In the genomic region with DNA sequence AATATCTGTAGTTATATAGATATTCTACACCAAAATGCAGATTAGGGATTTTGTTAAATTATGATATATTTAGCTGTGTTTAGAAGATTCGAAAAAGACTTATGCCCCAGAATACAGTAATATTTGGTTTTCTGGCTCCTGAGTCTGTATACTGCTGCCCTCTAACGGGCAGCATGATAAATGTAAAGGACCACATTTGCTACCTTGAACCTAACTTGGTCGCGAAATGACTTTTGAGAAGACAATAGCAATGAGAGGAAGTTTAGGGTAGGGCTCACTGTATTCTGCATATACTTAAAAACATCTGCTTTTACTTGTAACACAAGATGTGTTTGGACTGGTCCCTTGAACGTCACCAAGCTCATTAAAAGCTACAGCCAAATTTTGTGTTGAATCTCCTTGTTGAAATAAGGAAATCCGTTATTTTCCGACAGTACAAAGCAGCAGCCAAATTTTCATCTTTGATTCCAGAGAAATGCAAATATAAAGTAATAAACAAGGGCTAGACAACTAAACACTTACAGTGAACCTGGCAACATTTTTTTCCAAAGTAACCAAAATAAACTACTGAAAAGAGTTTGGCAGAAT, we compare ENCODE assay signal across 8 cellular contexts.
DNase-seq lines count a peak whose midpoint lies in the region; ATAC-seq, FAIRE-seq and TF ChIP-seq lines count a peak whose summit lies in the region.

No MANE protein-coding gene starts in this region.

- intact Hi-C loops in pancreas (cut with DNase I) = loop anchor here in 2 of 3 donors (5.0 to 10.0 kb wide), 2 partner anchors 216 to 762 kb away; no protein-coding TSS in a partner anchor

- H3K9me3 ChIP-seq in Loucy (ENCODE audit: insufficient read depth, low read depth, low read length) (no peaks in the 10 kb centered on the region), WERI-Rb-1 (ENCODE audit: severe bottlenecking) (no peaks in the 10 kb centered on the region), pancreas (no peaks in the 10 kb centered on the region)

- peaks cover 6% of the 10 kb centered on the region for H3K4me1 ChIP-seq in Loucy (ENCODE audit: insufficient read depth, low read length, poor library complexity, severe bottlenecking)
- H3K4me1 ChIP-seq in pancreas = no peaks in the 10 kb centered on the region

- H3K79me2 ChIP-seq in Loucy (ENCODE audit: insufficient read depth, low read length) = no peaks in the 10 kb centered on the region

- H4K20me1 ChIP-seq in Loucy (ENCODE audit: insufficient read depth, low read length, poor library complexity, severe bottlenecking) = no peaks in the 10 kb centered on the region

- no peak overlapping the region for H2AFZ ChIP-seq in Loucy (ENCODE audit: low read length)

- H3K27ac ChIP-seq in WERI-Rb-1 = no peak overlapping the region
- H3K27ac ChIP-seq in pancreas = no peak overlapping the region

- TF ChIP-seq CTCF in GM12874 (IDR thresholded peaks at IDR 0.05; ENCODE audit: insufficient read depth, low read depth, low read length) (peak; percentile 52; the same call in 1 of the 2 replicates), Loucy (conservative IDR thresholded peaks at IDR 0.05; ENCODE audit: low read length) (peak; percentile 90), WERI-Rb-1 (IDR thresholded peaks at IDR 0.05; ENCODE audit: low read depth, low read length) (peak; percentile 41), fibroblast of villous mesenchyme (IDR thresholded peaks at IDR 0.05; ENCODE audit: insufficient read depth, low read depth, low read length) (peak; percentile 77), pancreas (IDR thresholded peaks at IDR 0.05) (peak; percentile 17 to 46 (median 42))

- ATAC-seq in pancreas (peak in 3 of 4 donors; percentile 85 to 88 (median 87)), GM21423 (IDR thresholded peaks at IDR 0.05; ENCODE audit: unreplicated experiment) (no peak)

- H3K4me2 ChIP-seq in Loucy (ENCODE audit: low read depth, low read length, poor library complexity, severe bottlenecking) = no peak overlapping the region

- DNase-seq in AG20443 (ENCODE audit: low spot score) (peak; percentile 73), WERI-Rb-1 (no peak), fibroblast of villous mesenchyme (ENCODE audit: low read depth) (peak; percentile 70), pancreas (peak in 2 of 6 donors; percentile 6 to 32), SKM-1 treated with dmso at 0.1 percent for 144 hours (lab: John Stamatoyannopoulos, UW; ENCODE audit: unreplicated experiment) (no peak)

- H3K27me3 ChIP-seq in Loucy (ENCODE audit: insufficient read depth, low read length, poor library complexity, severe bottlenecking) (no peaks in the 10 kb centered on the region), WERI-Rb-1 (ENCODE audit: insufficient read depth, low read depth, severe bottlenecking) (no peaks in the 10 kb centered on the region), pancreas (no peaks in the 10 kb centered on the region)

- FAIRE-seq in pancreas (lab: Jason Lieb, UNC) = peak; percentile 75

- H3K4me3 ChIP-seq in Loucy (ENCODE audit: low read length, poor library complexity, severe bottlenecking) (no peak overlapping the region), WERI-Rb-1 (ENCODE audit: low read depth, low read length) (no peak overlapping the region), fibroblast of villous mesenchyme (ENCODE audit: low read depth, low read length) (no peak overlapping the region), pancreas (no peak overlapping the region)

- no peaks in the 10 kb centered on the region for H3F3A ChIP-seq in Loucy (ENCODE audit: low read depth)

- H3K36me3 ChIP-seq in Loucy (ENCODE audit: insufficient read depth, low read length) (no peaks in the 10 kb centered on the region), WERI-Rb-1 (no peaks in the 10 kb centered on the region), pancreas (no peaks in the 10 kb centered on the region)

- WGBS in pancreas, 2 donors = 18 to 19% methylated on average over 7 of the region's 7 CpGs

- no peaks in the 10 kb centered on the region for H3K9me2 ChIP-seq in Loucy (replicated peaks; ENCODE audit: low read depth, low read length)

- H3K9ac ChIP-seq in Loucy (ENCODE audit: low read depth, low read length, poor library complexity, severe bottlenecking) = no peak overlapping the region

Comparison
In these comparisons a context has a peak if more than half of its experiments do, and no peak if none do; other contexts are left out.
1. DNase-seq: peak in AG20443 (single experiment) and fibroblast of villous mesenchyme (single experiment); none in WERI-Rb-1 (single experiment) and SKM-1 treated with dmso at 0.1 percent for 144 hours (single experiment).
2. Peak in every context shown above with its lines, with median percentiles within 50 percentile points of each other: CTCF ChIP-seq.